ENCODE assay signal across 1 cellular context in genomic region chr3:141331370-141332318, GRCh38.
TF ChIP-seq lines count a peak whose summit lies in the region.

No MANE protein-coding gene starts in this region.

TF ChIP-seq in HEK293, 187 proteins besides CTCF, POLR2A, EP300 and RAD21 (continued from another document):
- TF ChIP-seq ZNF324 (tag by site-specific recombination; IDR thresholded peaks at IDR 0.05): no peak
- TF ChIP-seq YY1 (tag by site-specific recombination; IDR thresholded peaks at IDR 0.05): no peak
- no peak for TF ChIP-seq ZNF24 (tag by site-specific recombination; IDR thresholded peaks at IDR 0.05)
- TF ChIP-seq SALL2 (tag by site-specific recombination; IDR thresholded peaks at IDR 0.05; ENCODE audit: borderline replicate concordance): no peak
- no peak for TF ChIP-seq KLF7 (tag by site-specific recombination; IDR thresholded peaks at IDR 0.05; ENCODE audit: borderline replicate concordance)
- TF ChIP-seq OSR2 (tag by site-specific recombination; IDR thresholded peaks at IDR 0.05): no peak
- no peak for TF ChIP-seq ZNF37A (tag by site-specific recombination; IDR thresholded peaks at IDR 0.05)
- no peak for TF ChIP-seq ZFP69B (tag by site-specific recombination; IDR thresholded peaks at IDR 0.05)
- no peak for TF ChIP-seq ZNF292 (tag by site-specific recombination; IDR thresholded peaks at IDR 0.05; ENCODE audit: borderline replicate concordance, low read depth)
- TF ChIP-seq ZNF23 (tag by site-specific recombination; IDR thresholded peaks at IDR 0.05; ENCODE audit: borderline replicate concordance): no peak
- no peak for TF ChIP-seq ZNF623 (tag by site-specific recombination; IDR thresholded peaks at IDR 0.05)
